Comparison of ENCODE assay signal across 14 cellular contexts in the genomic region with DNA sequence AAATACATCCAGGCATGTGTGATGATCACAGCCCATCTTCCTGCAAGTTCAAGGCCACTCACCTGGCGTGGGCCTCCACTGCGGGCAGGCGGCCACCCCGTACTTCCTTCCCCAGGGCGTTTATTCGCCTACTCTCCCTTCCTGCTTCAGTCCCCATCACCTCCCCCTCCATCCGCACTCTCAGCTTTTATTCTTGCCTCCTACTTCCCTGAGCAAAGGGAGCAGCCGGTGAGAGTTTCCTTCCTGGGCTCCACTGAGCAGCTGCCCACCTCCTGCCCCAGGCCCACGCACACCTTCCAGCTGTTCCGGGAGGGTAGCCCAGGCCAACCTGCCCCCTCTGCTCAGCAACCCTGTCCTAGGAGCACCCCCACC. TPM values are rescaled to one million over a fixed set of nuclear protein-coding genes. Genes with fewer than 3 reads are reported as not detected.
"Had no signal": no experiment of that assay in that cellular context is flagged by ENCODE, and none has a peak within 500 bp of the region (broad histone marks: within the 10 kb centered on the region; RNA-seq: fewer than 3 reads in every experiment).

No MANE protein-coding gene starts in this region.

- H3K4me2 ChIP-seq: hepatocyte had no signal

- H3K79me2 ChIP-seq: hepatocyte had no signal

- H3K36me3 ChIP-seq: stomach, uterus had no signal

- H3K36me3 Mint-ChIP-seq: activated naive CD4-positive, alpha-beta T cell treated with anti-CD3 and anti-CD28 coated beads, Interleukin-2, amount 50 U/mL, for 72 hours; natural killer cell had no signal

- H3K9me3 Mint-ChIP-seq: activated naive CD4-positive, alpha-beta T cell treated with anti-CD3 and anti-CD28 coated beads, Interleukin-2, amount 50 U/mL, for 72 hours; activated T-helper 17 cell treated with anti-CD3 and anti-CD28 coated beads, Interleukin-2, amount 50 U/mL, for 72 hours; brain; endodermal cell; natural killer cell had no signal

- DNase-seq: amniotic stem cell; cerebellar nuclear complex; natural killer cell; nucleus accumbens; stimulated activated CD4-positive, alpha-beta T cell treated with anti-CD3 and anti-CD28 coated beads, Interleukin-4, amount 100 ng/mL, for 24 hours; stomach had no signal

- H3K27ac Mint-ChIP-seq: activated naive CD4-positive, alpha-beta T cell treated with anti-CD3 and anti-CD28 coated beads, Interleukin-2, amount 50 U/mL, for 72 hours; activated T-helper 17 cell treated with anti-CD3 and anti-CD28 coated beads, Interleukin-2, amount 50 U/mL, for 72 hours; endodermal cell; natural killer cell had no signal

- H3K27me3 ChIP-seq: uterus had no signal

- ATAC-seq: activated naive CD4-positive, alpha-beta T cell treated with anti-CD3 and anti-CD28 coated beads, Interleukin-2, amount 50 U/mL, for 72 hours; activated T-helper 17 cell treated with anti-CD3 and anti-CD28 coated beads, Interleukin-2, amount 50 U/mL, for 72 hours; mucosa of descending colon; natural killer cell had no signal

- H2AFZ ChIP-seq: hepatocyte had no signal

- H3K4me3 ChIP-seq: hepatocyte, lung, mucosa of descending colon, stomach, uterus had no signal

- H3K27ac ChIP-seq: hepatocyte, stomach, uterus had no signal

- H3K4me1 ChIP-seq: uterus had no signal

- H3K9me3 ChIP-seq: mucosa of descending colon, stomach, uterus had no signal

- H3K4me3 Mint-ChIP-seq: activated T-helper 17 cell treated with anti-CD3 and anti-CD28 coated beads, Interleukin-2, amount 50 U/mL, for 72 hours; endodermal cell; natural killer cell had no signal

RNA-seq across cellular contexts. Expression of gene HHIPL1, which starts 43.3 kb away (rescaled TPM):
- total RNA-seq: natural killer cell had no signal
